ENCODE assay signal across 13 cellular contexts in genomic region chr3:8152826-8153418, GRCh38.
"Had no signal": no experiment of that assay in that cellular context is flagged by ENCODE, and none has a peak within 500 bp of the region (broad histone marks: within the 10 kb centered on the region; RNA-seq: fewer than 3 reads in every experiment).

No MANE protein-coding gene starts in this region.

- H3K27ac Mint-ChIP-seq: activated T-helper 2 cell treated with anti-CD3 and anti-CD28 coated beads, Interferon-gamma antibody, Interleukin-2, Interleukin-4, amounts not matched to agents 10 μg/mL and 5 μg/mL and 100 μg/mL, durations not matched to agents 14 hours and 24 hours and 36 hours; memory B cell; neural progenitor cell had no signal

- H2AFZ ChIP-seq: neural progenitor cell had no signal

- DNase-seq: activated naive CD4-positive, alpha-beta T cell treated with anti-CD3 and anti-CD28 coated beads, Interleukin-2, amount 50 U/mL, for 16 hours; adrenal gland; caudate nucleus; colonic mucosa; hypothalamus; left lung; pancreas; stomach; T-helper 1 cell had no signal

- H3K27me3 ChIP-seq: adrenal gland, colonic mucosa, left lung, neural progenitor cell, pancreas, stomach had no signal

- ATAC-seq: left lung, pancreas had no signal

- H3K27ac ChIP-seq: adrenal gland, colonic mucosa, left lung, neural progenitor cell, pancreas, stomach, thoracic aorta had no signal

- H3K36me3 ChIP-seq: adrenal gland, colonic mucosa, left lung, neural progenitor cell, pancreas, stomach, thoracic aorta had no signal

- H3K36me3 Mint-ChIP-seq: memory B cell, neural progenitor cell had no signal

- H3K9me3 Mint-ChIP-seq: activated T-helper 2 cell treated with anti-CD3 and anti-CD28 coated beads, Interferon-gamma antibody, Interleukin-2, Interleukin-4, amounts not matched to agents 10 μg/mL and 5 μg/mL and 100 μg/mL, durations not matched to agents 14 hours and 24 hours and 36 hours; memory B cell; neural progenitor cell had no signal

- H3K4me3 Mint-ChIP-seq: memory B cell, neural progenitor cell had no signal

- H3K4me1 ChIP-seq: adrenal gland, colonic mucosa, left lung, neural progenitor cell, pancreas, stomach had no signal

- H3K4me2 ChIP-seq: neural progenitor cell had no signal

- H3K4me1 Mint-ChIP-seq: memory B cell, neural progenitor cell had no signal

- H3K4me3 ChIP-seq: adrenal gland, colonic mucosa, left lung, neural progenitor cell, pancreas, stomach, thoracic aorta had no signal
